10 cellular contexts compared by ENCODE assay signal in the genomic region with DNA sequence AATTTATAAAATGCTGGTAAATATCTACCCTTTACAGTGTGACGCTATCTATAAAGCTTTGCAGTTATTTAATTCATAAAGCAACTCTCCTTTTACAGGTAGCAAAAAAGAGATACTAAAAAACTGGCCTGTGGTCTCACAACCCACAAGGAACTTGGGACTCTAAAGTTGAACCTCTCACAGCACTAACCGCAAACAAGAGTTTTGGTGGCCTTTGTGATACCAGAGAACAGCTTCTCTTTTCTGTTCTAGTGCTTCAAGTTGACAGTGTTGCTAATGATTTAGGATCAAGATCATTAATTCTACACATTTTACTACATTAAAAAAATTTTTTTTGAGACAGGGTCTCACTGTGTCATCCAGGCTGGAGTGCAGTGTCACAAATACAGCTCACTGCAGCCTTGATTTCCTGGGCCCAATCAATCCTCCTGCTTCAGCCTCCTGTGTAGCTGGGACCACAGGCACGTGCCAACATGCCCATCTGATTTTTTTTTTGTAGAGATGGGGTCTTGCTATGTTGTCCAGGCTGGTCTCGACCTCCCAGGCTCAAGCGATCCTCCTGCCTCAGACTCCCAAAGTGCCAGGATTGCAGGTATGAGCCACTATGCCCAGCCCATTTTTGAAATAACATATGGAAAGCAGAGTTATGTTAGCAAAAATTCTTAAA. TPM values are rescaled to one million over a fixed set of nuclear protein-coding genes. Genes with fewer than 3 reads are reported as not detected.
DNase-seq lines count a peak whose midpoint lies in the region; ATAC-seq and TF ChIP-seq lines count a peak whose summit lies in the region.
"Had no signal": no experiment of that assay in that cellular context is flagged by ENCODE, and none has a peak within 500 bp of the region (broad histone marks: within the 10 kb centered on the region; RNA-seq: fewer than 3 reads in every experiment).

No MANE protein-coding gene starts in this region.

- no peak overlapping the region for H3K9ac ChIP-seq in PC-3 (ENCODE audit: low read length)

- H3K4me3 ChIP-seq in WERI-Rb-1 (ENCODE audit: low read depth, low read length) (no peak overlapping the region), foreskin fibroblast (ENCODE audit: low read depth in 1 of 2, low read length in 2 of 2) (no peak overlapping the region), PC-3 (ENCODE audit: low read length) (no peak overlapping the region)

- H3K36me3 ChIP-seq in WERI-Rb-1 (no peaks in the 10 kb centered on the region), PC-3 (ENCODE audit: low read depth, low read length) (no peaks in the 10 kb centered on the region)

- H3K4me1 Mint-ChIP-seq in activated T-helper 1 cell treated with anti-CD3 and anti-CD28 coated beads, Interleukin-12 subunit alpha, Interleukin-12 subunit beta, Interleukin-2, Interleukin-4 antibody, amounts not matched to agents 30 ng/mL and 10 ng/mL and 1 ng/mL, durations not matched to agents 14 hours and 24 hours and 36 hours (ENCODE audit: low read depth): peaks cover 50% of the 10 kb centered on the region

- H3K4me1 ChIP-seq in PC-3 (ENCODE audit: insufficient read depth, low read length): peaks cover 13% of the 10 kb centered on the region

- ATAC-seq in GM18511 (IDR thresholded peaks at IDR 0.05; ENCODE audit: unreplicated experiment) (peak; percentile 62), GM21529 (IDR thresholded peaks at IDR 0.05; ENCODE audit: unreplicated experiment) (peak; percentile 75), HG03342 (IDR thresholded peaks at IDR 0.05; ENCODE audit: unreplicated experiment) (peak; percentile 61), PC-3 (no peak)

- POLR2A ChIA-PET in PC-3 (lab: Charles Lee; ENCODE audit: unreplicated experiment): no interaction called here

- H4K20me1 ChIP-seq in PC-3 (ENCODE audit: low read length): no peaks in the 10 kb centered on the region

- intact Hi-C loops in activated T-helper 1 cell treated with anti-CD3 and anti-CD28 coated beads, Interleukin-12 subunit alpha, Interleukin-12 subunit beta, Interleukin-2, Interleukin-4 antibody, amounts not matched to agents 30 ng/mL and 10 ng/mL and 1 ng/mL, durations not matched to agents 14 hours and 24 hours and 36 hours (cut with micrococcal nuclease): loop anchor here (5.0 kb wide), 2 partner anchors 132 to 508 kb away; a partner anchor contains a TSS
- intact Hi-C loops in PC-3 (cut with micrococcal nuclease): no loop called here

- H3K27ac ChIP-seq in WERI-Rb-1 (no peak overlapping the region), PC-3 (ENCODE audit: low read length) (no peak overlapping the region)

- H3K36me3 Mint-ChIP-seq in activated T-helper 1 cell treated with anti-CD3 and anti-CD28 coated beads, Interleukin-12 subunit alpha, Interleukin-12 subunit beta, Interleukin-2, Interleukin-4 antibody, amounts not matched to agents 30 ng/mL and 10 ng/mL and 1 ng/mL, durations not matched to agents 14 hours and 24 hours and 36 hours (ENCODE audit: low read depth): no peaks in the 10 kb centered on the region
- H3K36me3 Mint-ChIP-seq: IgD-negative memory B cell had no signal

- no peaks in the 10 kb centered on the region for H3K9me3 ChIP-seq in WERI-Rb-1 (ENCODE audit: severe bottlenecking)
- H3K9me3 ChIP-seq in PC-3 (ENCODE audit: low read length): no peaks in the 10 kb centered on the region

- H3K79me2 ChIP-seq in PC-3 (ENCODE audit: low read length): no peaks in the 10 kb centered on the region

- H3K27me3 Mint-ChIP-seq in activated T-helper 1 cell treated with anti-CD3 and anti-CD28 coated beads, Interleukin-12 subunit alpha, Interleukin-12 subunit beta, Interleukin-2, Interleukin-4 antibody, amounts not matched to agents 30 ng/mL and 10 ng/mL and 1 ng/mL, durations not matched to agents 14 hours and 24 hours and 36 hours (ENCODE audit: insufficient read depth): no peaks in the 10 kb centered on the region
- H3K27me3 Mint-ChIP-seq: IgD-negative memory B cell had no signal

- H3K27me3 ChIP-seq in WERI-Rb-1 (ENCODE audit: insufficient read depth, low read depth, severe bottlenecking): no peaks in the 10 kb centered on the region
- no peaks in the 10 kb centered on the region for H3K27me3 ChIP-seq in PC-3 (ENCODE audit: low read length)

- no peak for DNase-seq in activated T-helper 1 cell treated with anti-CD3 and anti-CD28 coated beads, Interleukin-12 subunit alpha, Interleukin-12 subunit beta, Interleukin-2, Interleukin-4 antibody, amounts not matched to agents 30 ng/mL and 10 ng/mL and 1 ng/mL, durations not matched to agents 14 hours and 24 hours and 36 hours (ENCODE audit: low spot score)
- no peak for DNase-seq in WERI-Rb-1
- DNase-seq in NCI-H526 (lab: John Stamatoyannopoulos, UW): no peak
- DNase-seq in foreskin fibroblast: no peak
- DNase-seq in PC-3: no peak
- DNase-seq: DMS79 had no signal

- H3K4me2 ChIP-seq in PC-3 (ENCODE audit: low read length): no peak overlapping the region

- H3K9me3 Mint-ChIP-seq in activated T-helper 1 cell treated with anti-CD3 and anti-CD28 coated beads, Interleukin-12 subunit alpha, Interleukin-12 subunit beta, Interleukin-2, Interleukin-4 antibody, amounts not matched to agents 30 ng/mL and 10 ng/mL and 1 ng/mL, durations not matched to agents 14 hours and 24 hours and 36 hours: peaks cover 3% of the 10 kb centered on the region

- H3K9me2 ChIP-seq in PC-3 (replicated peaks; ENCODE audit: low read length): no peaks in the 10 kb centered on the region

- peak overlapping the region; percentile 34 for H3K27ac Mint-ChIP-seq in activated T-helper 1 cell treated with anti-CD3 and anti-CD28 coated beads, Interleukin-12 subunit alpha, Interleukin-12 subunit beta, Interleukin-2, Interleukin-4 antibody, amounts not matched to agents 30 ng/mL and 10 ng/mL and 1 ng/mL, durations not matched to agents 14 hours and 24 hours and 36 hours
- H3K27ac Mint-ChIP-seq: IgD-negative memory B cell had no signal

- no TSS peak for BruUV-seq in PC-3 (replicated peaks; lab: Mats Ljungman, UMichigan)

- no peak overlapping the region for H3K4me3 Mint-ChIP-seq in activated T-helper 1 cell treated with anti-CD3 and anti-CD28 coated beads, Interleukin-12 subunit alpha, Interleukin-12 subunit beta, Interleukin-2, Interleukin-4 antibody, amounts not matched to agents 30 ng/mL and 10 ng/mL and 1 ng/mL, durations not matched to agents 14 hours and 24 hours and 36 hours
- H3K4me3 Mint-ChIP-seq: IgD-negative memory B cell had no signal

- TF ChIP-seq CTCF in WERI-Rb-1 (IDR thresholded peaks at IDR 0.05; ENCODE audit: low read depth, low read length): no peak
- no peak for TF ChIP-seq CTCF in foreskin fibroblast (IDR thresholded peaks at IDR 0.05; ENCODE audit: low read depth, low read length)
- TF ChIP-seq CTCF in PC-3 (conservative IDR thresholded peaks at IDR 0.05; ENCODE audit: low read depth, low read length): no peak

- H3F3A ChIP-seq in PC-3 (ENCODE audit: low read length, unreplicated experiment): no peaks in the 10 kb centered on the region

- CTCF ChIA-PET in PC-3 (lab: Charles Lee): no interaction called here

- no peak overlapping the region for H2AFZ ChIP-seq in PC-3 (ENCODE audit: low read length)

RNA-seq across cellular contexts. Expression of a gene that starts 56.0 kb away (rescaled TPM):
- total RNA-seq in activated T-helper 1 cell treated with anti-CD3 and anti-CD28 coated beads, Interleukin-12 subunit alpha, Interleukin-12 subunit beta, Interleukin-2, Interleukin-4 antibody, amounts not matched to agents 30 ng/mL and 10 ng/mL and 1 ng/mL, durations not matched to agents 14 hours and 24 hours and 36 hours: not detected in 2 replicates
- not detected in 2 replicates for total RNA-seq in PC-3 (2014; rRNA removed)
